In the genomic region with DNA sequence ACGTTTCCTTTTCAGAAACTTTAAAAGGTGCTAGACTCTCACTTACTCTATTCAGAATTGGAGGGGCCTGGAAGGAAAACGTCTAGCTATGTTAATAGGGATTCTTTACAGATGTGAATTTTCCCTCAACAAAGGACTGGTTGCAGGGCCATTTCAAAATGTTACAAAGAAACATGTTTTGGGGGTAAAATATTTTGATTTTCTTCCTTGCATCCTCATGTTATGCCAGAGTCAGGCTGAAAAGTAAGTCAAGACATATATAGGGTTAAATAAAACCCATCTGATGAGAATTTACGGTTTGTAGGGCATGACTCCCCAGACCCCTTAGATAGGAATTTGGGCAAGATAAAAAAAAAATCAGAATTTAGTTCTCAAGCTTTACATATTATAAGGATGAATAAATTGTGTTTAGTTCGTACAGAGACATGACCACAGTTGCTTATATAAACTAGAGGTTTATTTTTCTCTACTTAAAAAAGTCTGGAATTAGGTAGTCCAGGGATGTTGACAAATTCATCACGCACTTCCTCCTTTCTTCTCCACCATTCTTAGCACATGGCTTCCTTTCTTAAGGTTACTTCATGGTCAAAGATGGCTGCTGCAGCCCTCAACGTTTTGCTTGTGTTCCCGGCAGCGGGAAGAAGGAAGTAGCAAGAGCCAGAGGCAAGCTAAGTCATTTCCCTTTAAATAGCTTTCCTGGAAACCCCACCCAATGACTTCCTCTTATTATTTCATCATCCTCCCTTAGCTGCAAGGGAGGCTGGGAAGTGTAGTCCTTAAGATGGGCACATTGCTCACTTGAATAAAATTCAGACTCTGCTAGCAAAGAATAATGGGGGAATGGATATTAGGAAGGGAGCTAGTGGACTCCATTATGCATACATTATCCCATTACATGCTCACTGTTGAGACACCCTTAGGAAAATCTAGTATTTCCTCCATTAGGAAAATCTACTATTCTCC, we compare ENCODE assay signal across 8 cellular contexts. TPM values are rescaled to one million over a fixed set of nuclear protein-coding genes. Genes with fewer than 3 reads are reported as not detected.
DNase-seq lines count a peak whose midpoint lies in the region; ATAC-seq lines count a peak whose summit lies in the region.
"Not testable (repeated sequence)": the region's sequence is repeated elsewhere in the genome, so short reads cannot be mapped to it uniquely, and the experiment has no call there.

No MANE protein-coding gene starts in this region.

- peak overlapping the region; percentile 25 for H3K4me3 Mint-ChIP-seq in T-helper 1 cell treated with Interleukin-12 subunit alpha and Interleukin-12 subunit beta and Interleukin-4 antibody, amounts not matched to agents 30 μg/mL and 1 μg/mL, for 36 hours

- H3K36me3 Mint-ChIP-seq in T-helper 1 cell treated with Interleukin-12 subunit alpha and Interleukin-12 subunit beta and Interleukin-4 antibody, amounts not matched to agents 30 μg/mL and 1 μg/mL, for 36 hours (ENCODE audit: low read depth): peaks cover 18% of the 10 kb centered on the region

- H4K12ac ChIP-seq in trophoblast cell (ENCODE audit: low read depth, low read length): not testable (repeated sequence)

- H3K27ac ChIP-seq in trophoblast cell (ENCODE audit: low read depth, low read length): not testable (repeated sequence)

- no CpG with 5 or more reads among the region's 8 CpGs for WGBS in trophoblast cell (ENCODE audit: extremely low coverage, insufficient coverage, insufficient read length)

- H3K14ac ChIP-seq in trophoblast cell (ENCODE audit: low read length): not testable (repeated sequence)

- H3K18ac ChIP-seq in trophoblast cell (ENCODE audit: low read length): not testable (repeated sequence)

- H3K27me3 Mint-ChIP-seq in T-helper 1 cell treated with Interleukin-12 subunit alpha and Interleukin-12 subunit beta and Interleukin-4 antibody, amounts not matched to agents 30 μg/mL and 1 μg/mL, for 36 hours (ENCODE audit: low read depth): not testable (repeated sequence)

- not testable (repeated sequence) for H2BK5ac ChIP-seq in trophoblast cell (ENCODE audit: low read depth, low read length, poor library complexity)

- H3K79me2 ChIP-seq in trophoblast cell (ENCODE audit: control insufficient read depth, insufficient read depth, low read length, poor library complexity): not testable (repeated sequence)

- in situ Hi-C loops in ACHN (cut with HindIII; ENCODE audit: low pct_ligation_motif_present, low pct_unique_long_range_greater_than_20kb, low sequenced_read_pairs): not testable (repeated sequence)

- not testable (repeated sequence) for H4K91ac ChIP-seq in trophoblast cell (ENCODE audit: low read depth, low read length)

- peaks cover 10% of the 10 kb centered on the region for H3K79me1 ChIP-seq in trophoblast cell (ENCODE audit: low read length)

- not testable (repeated sequence) for H3K4me3 ChIP-seq in trophoblast cell (ENCODE audit: low read depth, low read length)

- H3K4me2 ChIP-seq in trophoblast cell (ENCODE audit: low read length): not testable (repeated sequence)

- peaks cover 18% of the 10 kb centered on the region for H3K9me3 Mint-ChIP-seq in T-helper 1 cell treated with Interleukin-12 subunit alpha and Interleukin-12 subunit beta and Interleukin-4 antibody, amounts not matched to agents 30 μg/mL and 1 μg/mL, for 36 hours

- H4K8ac ChIP-seq in trophoblast cell (ENCODE audit: low read depth, low read length): not testable (repeated sequence)

- peak overlapping the region; percentile 88 for H3K27ac Mint-ChIP-seq in T-helper 1 cell treated with Interleukin-12 subunit alpha and Interleukin-12 subunit beta and Interleukin-4 antibody, amounts not matched to agents 30 μg/mL and 1 μg/mL, for 36 hours

- peaks cover 26% of the 10 kb centered on the region for H3K4me1 Mint-ChIP-seq in T-helper 1 cell treated with Interleukin-12 subunit alpha and Interleukin-12 subunit beta and Interleukin-4 antibody, amounts not matched to agents 30 μg/mL and 1 μg/mL, for 36 hours (ENCODE audit: low read depth)

- not testable (repeated sequence) for H3K23ac ChIP-seq in trophoblast cell (ENCODE audit: low read length)

- H3K9me3 ChIP-seq in trophoblast cell (ENCODE audit: insufficient read depth, low read depth, low read length): not testable (repeated sequence)

- peaks cover 12 to 15% of the 10 kb centered on the region in 2 experiments for H3K4me1 ChIP-seq in trophoblast cell (ENCODE audit: control insufficient read depth in 1 of 2, insufficient read depth in 2 of 2, low read length in 2 of 2)

- H2BK120ac ChIP-seq in trophoblast cell (ENCODE audit: insufficient read depth, low read length, poor library complexity): not testable (repeated sequence)

- peak; percentile 83 for ATAC-seq in GM18511 (IDR thresholded peaks at IDR 0.05; ENCODE audit: unreplicated experiment)
- peak; percentile 55 for ATAC-seq in HG02884 (IDR thresholded peaks at IDR 0.05; ENCODE audit: unreplicated experiment)
- peak; percentile 77 for ATAC-seq in Right ventricle myocardium inferior

- not testable (repeated sequence) for H3K9ac ChIP-seq in trophoblast cell (ENCODE audit: low read length)

- not testable (repeated sequence) for H3K27me3 ChIP-seq in trophoblast cell (ENCODE audit: insufficient read depth, low read length)

- DNase-seq in ACHN: peak; percentile 84
- peak; percentile 90 for DNase-seq in NCI-H226
- peak; percentile 16 for DNase-seq in activated naive CD8-positive, alpha-beta T cell treated with anti-CD3 and anti-CD28 coated beads, Interleukin-2, amount 50 U/mL, for 16 hours (ENCODE audit: low read depth, low spot score)
- DNase-seq in Right ventricle myocardium inferior (ENCODE audit: missing footprints): not testable (repeated sequence)
- peak; percentile 72 to 93 for DNase-seq in trophoblast cell

- not testable (repeated sequence) for H3K4ac ChIP-seq in trophoblast cell (ENCODE audit: low read depth, low read length)

- not testable (repeated sequence) for H2AK5ac ChIP-seq in trophoblast cell (ENCODE audit: low read length)

- not testable (repeated sequence) for H3K36me3 ChIP-seq in trophoblast cell (ENCODE audit: control insufficient read depth in 1 of 2, insufficient read depth in 2 of 2, low read length in 2 of 2)

- H2AFZ ChIP-seq in trophoblast cell (ENCODE audit: insufficient read depth, low read length, poor library complexity): not testable (repeated sequence)

- intact Hi-C loops in Right ventricle myocardium inferior (cut with DNase I): not testable (repeated sequence)

- not testable (repeated sequence) for H2BK12ac ChIP-seq in trophoblast cell (ENCODE audit: low read length)

RNA-seq across cellular contexts. Expression of gene HAPSTR1, which starts 12.7 kb away (rescaled TPM):
- 52.5 TPM for total RNA-seq in Right ventricle myocardium inferior
- polyA plus RNA-seq in trophoblast cell (2013): 60.4 and 60.6 TPM in 2 replicates
